Comparison of ENCODE assay signal across 1 cellular context in the genomic region with DNA sequence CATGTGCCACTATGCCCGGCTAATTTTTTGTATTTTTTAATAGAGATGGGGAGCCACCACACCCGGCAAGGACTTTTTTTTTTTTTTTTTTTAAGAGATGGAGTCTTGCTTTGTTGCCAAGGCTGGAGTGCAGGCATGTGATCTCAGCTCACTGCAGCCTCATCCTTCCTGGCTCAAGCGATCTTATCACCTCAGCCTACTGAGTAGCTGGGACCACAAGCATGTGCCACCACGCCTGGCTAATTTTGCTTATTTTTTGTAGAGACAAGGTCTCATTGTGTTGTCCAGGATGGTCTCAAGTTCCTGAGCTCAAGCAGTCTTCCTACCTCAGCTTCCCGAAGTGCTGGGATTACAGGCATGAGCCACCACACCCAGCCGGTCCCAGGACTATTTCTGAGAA.
TF ChIP-seq lines count a peak whose summit lies in the region.

No MANE protein-coding gene starts in this region.

TF ChIP-seq in K562, 482 proteins besides CTCF, POLR2A, EP300 and RAD21 (continued from another document):
- TF ChIP-seq, protein P1, sequence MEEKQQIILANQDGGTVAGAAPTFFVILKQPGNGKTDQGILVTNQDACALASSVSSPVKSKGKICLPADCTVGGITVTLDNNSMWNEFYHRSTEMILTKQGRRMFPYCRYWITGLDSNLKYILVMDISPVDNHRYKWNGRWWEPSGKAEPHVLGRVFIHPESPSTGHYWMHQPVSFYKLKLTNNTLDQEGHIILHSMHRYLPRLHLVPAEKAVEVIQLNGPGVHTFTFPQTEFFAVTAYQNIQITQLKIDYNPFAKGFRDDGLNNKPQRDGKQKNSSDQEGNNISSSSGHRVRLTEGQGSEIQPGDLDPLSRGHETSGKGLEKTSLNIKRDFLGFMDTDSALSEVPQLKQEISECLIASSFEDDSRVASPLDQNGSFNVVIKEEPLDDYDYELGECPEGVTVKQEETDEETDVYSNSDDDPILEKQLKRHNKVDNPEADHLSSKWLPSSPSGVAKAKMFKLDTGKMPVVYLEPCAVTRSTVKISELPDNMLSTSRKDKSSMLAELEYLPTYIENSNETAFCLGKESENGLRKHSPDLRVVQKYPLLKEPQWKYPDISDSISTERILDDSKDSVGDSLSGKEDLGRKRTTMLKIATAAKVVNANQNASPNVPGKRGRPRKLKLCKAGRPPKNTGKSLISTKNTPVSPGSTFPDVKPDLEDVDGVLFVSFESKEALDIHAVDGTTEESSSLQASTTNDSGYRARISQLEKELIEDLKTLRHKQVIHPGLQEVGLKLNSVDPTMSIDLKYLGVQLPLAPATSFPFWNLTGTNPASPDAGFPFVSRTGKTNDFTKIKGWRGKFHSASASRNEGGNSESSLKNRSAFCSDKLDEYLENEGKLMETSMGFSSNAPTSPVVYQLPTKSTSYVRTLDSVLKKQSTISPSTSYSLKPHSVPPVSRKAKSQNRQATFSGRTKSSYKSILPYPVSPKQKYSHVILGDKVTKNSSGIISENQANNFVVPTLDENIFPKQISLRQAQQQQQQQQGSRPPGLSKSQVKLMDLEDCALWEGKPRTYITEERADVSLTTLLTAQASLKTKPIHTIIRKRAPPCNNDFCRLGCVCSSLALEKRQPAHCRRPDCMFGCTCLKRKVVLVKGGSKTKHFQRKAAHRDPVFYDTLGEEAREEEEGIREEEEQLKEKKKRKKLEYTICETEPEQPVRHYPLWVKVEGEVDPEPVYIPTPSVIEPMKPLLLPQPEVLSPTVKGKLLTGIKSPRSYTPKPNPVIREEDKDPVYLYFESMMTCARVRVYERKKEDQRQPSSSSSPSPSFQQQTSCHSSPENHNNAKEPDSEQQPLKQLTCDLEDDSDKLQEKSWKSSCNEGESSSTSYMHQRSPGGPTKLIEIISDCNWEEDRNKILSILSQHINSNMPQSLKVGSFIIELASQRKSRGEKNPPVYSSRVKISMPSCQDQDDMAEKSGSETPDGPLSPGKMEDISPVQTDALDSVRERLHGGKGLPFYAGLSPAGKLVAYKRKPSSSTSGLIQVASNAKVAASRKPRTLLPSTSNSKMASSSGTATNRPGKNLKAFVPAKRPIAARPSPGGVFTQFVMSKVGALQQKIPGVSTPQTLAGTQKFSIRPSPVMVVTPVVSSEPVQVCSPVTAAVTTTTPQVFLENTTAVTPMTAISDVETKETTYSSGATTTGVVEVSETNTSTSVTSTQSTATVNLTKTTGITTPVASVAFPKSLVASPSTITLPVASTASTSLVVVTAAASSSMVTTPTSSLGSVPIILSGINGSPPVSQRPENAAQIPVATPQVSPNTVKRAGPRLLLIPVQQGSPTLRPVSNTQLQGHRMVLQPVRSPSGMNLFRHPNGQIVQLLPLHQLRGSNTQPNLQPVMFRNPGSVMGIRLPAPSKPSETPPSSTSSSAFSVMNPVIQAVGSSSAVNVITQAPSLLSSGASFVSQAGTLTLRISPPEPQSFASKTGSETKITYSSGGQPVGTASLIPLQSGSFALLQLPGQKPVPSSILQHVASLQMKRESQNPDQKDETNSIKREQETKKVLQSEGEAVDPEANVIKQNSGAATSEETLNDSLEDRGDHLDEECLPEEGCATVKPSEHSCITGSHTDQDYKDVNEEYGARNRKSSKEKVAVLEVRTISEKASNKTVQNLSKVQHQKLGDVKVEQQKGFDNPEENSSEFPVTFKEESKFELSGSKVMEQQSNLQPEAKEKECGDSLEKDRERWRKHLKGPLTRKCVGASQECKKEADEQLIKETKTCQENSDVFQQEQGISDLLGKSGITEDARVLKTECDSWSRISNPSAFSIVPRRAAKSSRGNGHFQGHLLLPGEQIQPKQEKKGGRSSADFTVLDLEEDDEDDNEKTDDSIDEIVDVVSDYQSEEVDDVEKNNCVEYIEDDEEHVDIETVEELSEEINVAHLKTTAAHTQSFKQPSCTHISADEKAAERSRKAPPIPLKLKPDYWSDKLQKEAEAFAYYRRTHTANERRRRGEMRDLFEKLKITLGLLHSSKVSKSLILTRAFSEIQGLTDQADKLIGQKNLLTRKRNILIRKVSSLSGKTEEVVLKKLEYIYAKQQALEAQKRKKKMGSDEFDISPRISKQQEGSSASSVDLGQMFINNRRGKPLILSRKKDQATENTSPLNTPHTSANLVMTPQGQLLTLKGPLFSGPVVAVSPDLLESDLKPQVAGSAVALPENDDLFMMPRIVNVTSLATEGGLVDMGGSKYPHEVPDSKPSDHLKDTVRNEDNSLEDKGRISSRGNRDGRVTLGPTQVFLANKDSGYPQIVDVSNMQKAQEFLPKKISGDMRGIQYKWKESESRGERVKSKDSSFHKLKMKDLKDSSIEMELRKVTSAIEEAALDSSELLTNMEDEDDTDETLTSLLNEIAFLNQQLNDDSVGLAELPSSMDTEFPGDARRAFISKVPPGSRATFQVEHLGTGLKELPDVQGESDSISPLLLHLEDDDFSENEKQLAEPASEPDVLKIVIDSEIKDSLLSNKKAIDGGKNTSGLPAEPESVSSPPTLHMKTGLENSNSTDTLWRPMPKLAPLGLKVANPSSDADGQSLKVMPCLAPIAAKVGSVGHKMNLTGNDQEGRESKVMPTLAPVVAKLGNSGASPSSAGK (IDR thresholded peaks at IDR 0.05), result peak; percentile 89
- TF ChIP-seq, protein P2, sequence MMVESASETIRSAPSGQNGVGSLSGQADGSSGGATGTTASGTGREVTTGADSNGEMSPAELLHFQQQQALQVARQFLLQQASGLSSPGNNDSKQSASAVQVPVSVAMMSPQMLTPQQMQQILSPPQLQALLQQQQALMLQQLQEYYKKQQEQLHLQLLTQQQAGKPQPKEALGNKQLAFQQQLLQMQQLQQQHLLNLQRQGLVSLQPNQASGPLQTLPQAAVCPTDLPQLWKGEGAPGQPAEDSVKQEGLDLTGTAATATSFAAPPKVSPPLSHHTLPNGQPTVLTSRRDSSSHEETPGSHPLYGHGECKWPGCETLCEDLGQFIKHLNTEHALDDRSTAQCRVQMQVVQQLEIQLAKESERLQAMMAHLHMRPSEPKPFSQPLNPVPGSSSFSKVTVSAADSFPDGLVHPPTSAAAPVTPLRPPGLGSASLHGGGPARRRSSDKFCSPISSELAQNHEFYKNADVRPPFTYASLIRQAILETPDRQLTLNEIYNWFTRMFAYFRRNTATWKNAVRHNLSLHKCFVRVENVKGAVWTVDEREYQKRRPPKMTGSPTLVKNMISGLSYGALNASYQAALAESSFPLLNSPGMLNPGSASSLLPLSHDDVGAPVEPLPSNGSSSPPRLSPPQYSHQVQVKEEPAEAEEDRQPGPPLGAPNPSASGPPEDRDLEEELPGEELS (CRISPR knock-in tag; IDR thresholded peaks at IDR 0.05; ENCODE audit: borderline replicate concordance), result 0 out of 2 replicates have a peak, but pooled peaks have one; percentile 24
- no peak for TF ChIP-seq PHB (CRISPR knock-in tag; IDR thresholded peaks at IDR 0.05)
- no peak for TF ChIP-seq ZNF79 (CRISPR knock-in tag; IDR thresholded peaks at IDR 0.05; ENCODE audit: low read depth)
- TF ChIP-seq ZNF217 (CRISPR knock-in tag; IDR thresholded peaks at IDR 0.05), result no peak
- TF ChIP-seq ZNF780A (CRISPR knock-in tag; IDR thresholded peaks at IDR 0.05), result no peak
- TF ChIP-seq RAD51 (IDR thresholded peaks at IDR 0.05; ENCODE audit: borderline replicate concordance, low read depth), result peak; percentile 45
- peak in 1 of 2 experiments; percentile 55; a peak in 1 of 4 replicates for TF ChIP-seq FOXK2 (conservative IDR thresholded peaks at IDR 0.05 in 1 of 2, IDR thresholded peaks at IDR 0.05 in 1 of 2; ENCODE audit: low read depth in 2 of 2)
- 0 out of 2 replicates have a peak, but pooled peaks have one; percentile 1 for TF ChIP-seq MAFF (IDR thresholded peaks at IDR 0.05; ENCODE audit: low read length)
- peak; percentile 73 for TF ChIP-seq ZNF384 (IDR thresholded peaks at IDR 0.05; ENCODE audit: low read depth, low read length)
- TF ChIP-seq, protein P3, sequence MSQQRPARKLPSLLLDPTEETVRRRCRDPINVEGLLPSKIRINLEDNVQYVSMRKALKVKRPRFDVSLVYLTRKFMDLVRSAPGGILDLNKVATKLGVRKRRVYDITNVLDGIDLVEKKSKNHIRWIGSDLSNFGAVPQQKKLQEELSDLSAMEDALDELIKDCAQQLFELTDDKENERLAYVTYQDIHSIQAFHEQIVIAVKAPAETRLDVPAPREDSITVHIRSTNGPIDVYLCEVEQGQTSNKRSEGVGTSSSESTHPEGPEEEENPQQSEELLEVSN (IDR thresholded peaks at IDR 0.05; ENCODE audit: borderline replicate concordance in 1 of 2, extremely low read depth in 1 of 2, insufficient read depth in 1 of 2, insufficient read length in 1 of 2, low read depth in 1 of 2, low read length in 1 of 2, poor library complexity in 1 of 2, severe bottlenecking in 1 of 2), result peak in 1 of 2 experiments; percentile 63
- TF ChIP-seq JUN (IDR thresholded peaks at IDR 0.05; ENCODE audit: borderline replicate concordance, low read depth, low read length), result peak; percentile 0; the same call in 1 of the 2 replicates
- TF ChIP-seq JUN (CRISPR knock-in tag; IDR thresholded peaks at IDR 0.05; ENCODE audit: borderline replicate concordance), result no peak
- 0 out of 2 replicates have a peak, but pooled peaks have one; percentile 53 for TF ChIP-seq DPF2 (IDR thresholded peaks at IDR 0.05)
- no peak for TF ChIP-seq CREBBP (IDR thresholded peaks at IDR 0.05; ENCODE audit: low read depth, low read length)
- no peak for TF ChIP-seq CBFB (CRISPR knock-in tag; IDR thresholded peaks at IDR 0.05)
- TF ChIP-seq FUS (optimal IDR thresholded peaks at IDR 0.05; ENCODE audit: low read depth, low read length), result no peak
- no peak for TF ChIP-seq TEAD4 (IDR thresholded peaks at IDR 0.05; ENCODE audit: low read length)
- TF ChIP-seq TEAD4 (CRISPR knock-in tag; IDR thresholded peaks at IDR 0.05; ENCODE audit: borderline replicate concordance), result no peak
- TF ChIP-seq, protein P4, sequence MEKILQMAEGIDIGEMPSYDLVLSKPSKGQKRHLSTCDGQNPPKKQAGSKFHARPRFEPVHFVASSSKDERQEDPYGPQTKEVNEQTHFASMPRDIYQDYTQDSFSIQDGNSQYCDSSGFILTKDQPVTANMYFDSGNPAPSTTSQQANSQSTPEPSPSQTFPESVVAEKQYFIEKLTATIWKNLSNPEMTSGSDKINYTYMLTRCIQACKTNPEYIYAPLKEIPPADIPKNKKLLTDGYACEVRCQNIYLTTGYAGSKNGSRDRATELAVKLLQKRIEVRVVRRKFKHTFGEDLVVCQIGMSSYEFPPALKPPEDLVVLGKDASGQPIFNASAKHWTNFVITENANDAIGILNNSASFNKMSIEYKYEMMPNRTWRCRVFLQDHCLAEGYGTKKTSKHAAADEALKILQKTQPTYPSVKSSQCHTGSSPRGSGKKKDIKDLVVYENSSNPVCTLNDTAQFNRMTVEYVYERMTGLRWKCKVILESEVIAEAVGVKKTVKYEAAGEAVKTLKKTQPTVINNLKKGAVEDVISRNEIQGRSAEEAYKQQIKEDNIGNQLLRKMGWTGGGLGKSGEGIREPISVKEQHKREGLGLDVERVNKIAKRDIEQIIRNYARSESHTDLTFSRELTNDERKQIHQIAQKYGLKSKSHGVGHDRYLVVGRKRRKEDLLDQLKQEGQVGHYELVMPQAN (IDR thresholded peaks at IDR 0.05; ENCODE audit: borderline replicate concordance), result no peak
- TF ChIP-seq BHLHE40 (IDR thresholded peaks at IDR 0.05; ENCODE audit: low read length), result peak; percentile 90
- no peak for TF ChIP-seq ZNF23 (CRISPR knock-in tag; IDR thresholded peaks at IDR 0.05)
- no peak for TF ChIP-seq ZNF695 (CRISPR knock-in tag; IDR thresholded peaks at IDR 0.05)
- peak; percentile 59 for TF ChIP-seq ETV1 (tag; conservative IDR thresholded peaks at IDR 0.05; ENCODE audit: low read depth)
- TF ChIP-seq, protein P5, sequence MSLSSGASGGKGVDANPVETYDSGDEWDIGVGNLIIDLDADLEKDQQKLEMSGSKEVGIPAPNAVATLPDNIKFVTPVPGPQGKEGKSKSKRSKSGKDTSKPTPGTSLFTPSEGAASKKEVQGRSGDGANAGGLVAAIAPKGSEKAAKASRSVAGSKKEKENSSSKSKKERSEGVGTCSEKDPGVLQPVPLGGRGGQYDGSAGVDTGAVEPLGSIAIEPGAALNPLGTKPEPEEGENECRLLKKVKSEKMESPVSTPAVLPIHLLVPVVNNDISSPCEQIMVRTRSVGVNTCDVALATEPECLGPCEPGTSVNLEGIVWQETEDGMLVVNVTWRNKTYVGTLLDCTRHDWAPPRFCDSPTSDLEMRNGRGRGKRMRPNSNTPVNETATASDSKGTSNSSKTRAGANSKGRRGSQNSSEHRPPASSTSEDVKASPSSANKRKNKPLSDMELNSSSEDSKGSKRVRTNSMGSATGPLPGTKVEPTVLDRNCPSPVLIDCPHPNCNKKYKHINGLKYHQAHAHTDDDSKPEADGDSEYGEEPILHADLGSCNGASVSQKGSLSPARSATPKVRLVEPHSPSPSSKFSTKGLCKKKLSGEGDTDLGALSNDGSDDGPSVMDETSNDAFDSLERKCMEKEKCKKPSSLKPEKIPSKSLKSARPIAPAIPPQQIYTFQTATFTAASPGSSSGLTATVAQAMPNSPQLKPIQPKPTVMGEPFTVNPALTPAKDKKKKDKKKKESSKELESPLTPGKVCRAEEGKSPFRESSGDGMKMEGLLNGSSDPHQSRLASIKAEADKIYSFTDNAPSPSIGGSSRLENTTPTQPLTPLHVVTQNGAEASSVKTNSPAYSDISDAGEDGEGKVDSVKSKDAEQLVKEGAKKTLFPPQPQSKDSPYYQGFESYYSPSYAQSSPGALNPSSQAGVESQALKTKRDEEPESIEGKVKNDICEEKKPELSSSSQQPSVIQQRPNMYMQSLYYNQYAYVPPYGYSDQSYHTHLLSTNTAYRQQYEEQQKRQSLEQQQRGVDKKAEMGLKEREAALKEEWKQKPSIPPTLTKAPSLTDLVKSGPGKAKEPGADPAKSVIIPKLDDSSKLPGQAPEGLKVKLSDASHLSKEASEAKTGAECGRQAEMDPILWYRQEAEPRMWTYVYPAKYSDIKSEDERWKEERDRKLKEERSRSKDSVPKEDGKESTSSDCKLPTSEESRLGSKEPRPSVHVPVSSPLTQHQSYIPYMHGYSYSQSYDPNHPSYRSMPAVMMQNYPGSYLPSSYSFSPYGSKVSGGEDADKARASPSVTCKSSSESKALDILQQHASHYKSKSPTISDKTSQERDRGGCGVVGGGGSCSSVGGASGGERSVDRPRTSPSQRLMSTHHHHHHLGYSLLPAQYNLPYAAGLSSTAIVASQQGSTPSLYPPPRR (CRISPR knock-in tag; IDR thresholded peaks at IDR 0.05; ENCODE audit: borderline replicate concordance), result no peak
- TF ChIP-seq, protein P6, sequence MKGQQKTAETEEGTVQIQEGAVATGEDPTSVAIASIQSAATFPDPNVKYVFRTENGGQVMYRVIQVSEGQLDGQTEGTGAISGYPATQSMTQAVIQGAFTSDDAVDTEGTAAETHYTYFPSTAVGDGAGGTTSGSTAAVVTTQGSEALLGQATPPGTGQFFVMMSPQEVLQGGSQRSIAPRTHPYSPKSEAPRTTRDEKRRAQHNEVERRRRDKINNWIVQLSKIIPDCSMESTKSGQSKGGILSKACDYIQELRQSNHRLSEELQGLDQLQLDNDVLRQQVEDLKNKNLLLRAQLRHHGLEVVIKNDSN (CRISPR knock-in tag; IDR thresholded peaks at IDR 0.05), result 0 out of 2 replicates have a peak, but pooled peaks have one; percentile 20
- TF ChIP-seq L3MBTL2 (IDR thresholded peaks at IDR 0.05), result peak; percentile 85
- peak; percentile 29; the same call in 1 of the 2 replicates for TF ChIP-seq FOSL1 (tag; conservative IDR thresholded peaks at IDR 0.05)
- no peak for TF ChIP-seq CBX2 (IDR thresholded peaks at IDR 0.05; ENCODE audit: insufficient read depth, low read length, poor library complexity, severe bottlenecking)
- TF ChIP-seq HDAC2 (IDR thresholded peaks at IDR 0.05), result 0 out of 2 replicates have a peak, but pooled peaks have one; percentile 16
- peak; percentile 46; the same call in 1 of the 2 replicates for TF ChIP-seq ZNF263 (CRISPR knock-in tag; IDR thresholded peaks at IDR 0.05; ENCODE audit: borderline replicate concordance)
- peak; percentile 71; the same call in 1 of the 2 replicates for TF ChIP-seq ZBTB1 (CRISPR knock-in tag; IDR thresholded peaks at IDR 0.05; ENCODE audit: borderline replicate concordance, low read depth)
- no peak for TF ChIP-seq ELF4 (CRISPR knock-in tag; IDR thresholded peaks at IDR 0.05)
- TF ChIP-seq TCF7 (IDR thresholded peaks at IDR 0.05; ENCODE audit: borderline replicate concordance), result no peak
- no peak for TF ChIP-seq ELF2 (CRISPR knock-in tag; IDR thresholded peaks at IDR 0.05)
- peak; percentile 73; the same call in 1 of the 2 replicates for TF ChIP-seq CTBP1 (IDR thresholded peaks at IDR 0.05; ENCODE audit: borderline replicate concordance)
